ENCODE assay signal across 2 cellular contexts in genomic region chr2:55279140-55279846, GRCh38.
TF ChIP-seq lines count a peak whose summit lies in the region.
"Not testable (repeated sequence)": the region's sequence is repeated elsewhere in the genome, so short reads cannot be mapped to it uniquely, and the experiment has no call there.

No MANE protein-coding gene starts in this region.

TF ChIP-seq in K562, 482 proteins besides CTCF, POLR2A, EP300 and RAD21 (continues in another document):
- TF ChIP-seq ZNF644 (tag; IDR thresholded peaks at IDR 0.05; ENCODE audit: low read depth) (0 out of 2 replicates have a peak, but pooled peaks have one; percentile 31), TAF7 (tag; IDR thresholded peaks at IDR 0.05) (0 out of 2 replicates have a peak, but pooled peaks have one; percentile 36), ZBTB9 (CRISPR knock-in tag; IDR thresholded peaks at IDR 0.05) (peak; percentile 51; the same call in 1 of the 2 replicates), ZNF311 (CRISPR knock-in tag; IDR thresholded peaks at IDR 0.05) (0 out of 2 replicates have a peak, but pooled peaks have one; percentile 46), IRF9 (tag; IDR thresholded peaks at IDR 0.05) (peak; percentile 57), DMBX1 (CRISPR knock-in tag; IDR thresholded peaks at IDR 0.05; ENCODE audit: borderline replicate concordance) (peak; percentile 72; the same call in 1 of the 2 replicates), NR4A1 (tag; IDR thresholded peaks at IDR 0.05) (peak; percentile 93), CUX1 (CRISPR knock-in tag; IDR thresholded peaks at IDR 0.05) (0 out of 2 replicates have a peak, but pooled peaks have one; percentile 27), MNT (conservative IDR thresholded peaks at IDR 0.05) (peak in 1 of 2 experiments; percentile 60; a peak in 2 of 4 replicates), SMAD3 (CRISPR knock-in tag; conservative IDR thresholded peaks at IDR 0.05) (0 out of 2 replicates have a peak, but pooled peaks have one; percentile 35), L3MBTL2 (IDR thresholded peaks at IDR 0.05) (peak; percentile 20; the same call in 1 of the 2 replicates), ZNF766 (CRISPR knock-in tag; conservative IDR thresholded peaks at IDR 0.05) (peak; percentile 57; the same call in 1 of the 2 replicates), PTTG1 (tag; IDR thresholded peaks at IDR 0.05; ENCODE audit: low read depth) (peak; percentile 68; the same call in 1 of the 2 replicates), EP400 (IDR thresholded peaks at IDR 0.05) (peak; percentile 45; the same call in 1 of the 2 replicates), TEAD1 (CRISPR knock-in tag; IDR thresholded peaks at IDR 0.05) (peak in 1 of 2 experiments; percentile 35; a peak in 1 of 4 replicates), CXXC5 (CRISPR knock-in tag; IDR thresholded peaks at IDR 0.05) (peak; percentile 51; the same call in 1 of the 2 replicates)
- not testable (repeated sequence) for TF ChIP-seq NR4A1 (CRISPR knock-in tag; IDR thresholded peaks at IDR 0.05)

TF ChIP-seq in HepG2, 621 proteins besides CTCF, POLR2A, EP300 and RAD21:
- 0 out of 2 replicates have a peak, but pooled peaks have one; percentile 16 for TF ChIP-seq ARID4A (CRISPR knock-in tag; IDR thresholded peaks at IDR 0.05; ENCODE audit: borderline replicate concordance)
